Comparison of ENCODE assay signal across 1 cellular context in the genomic region with DNA sequence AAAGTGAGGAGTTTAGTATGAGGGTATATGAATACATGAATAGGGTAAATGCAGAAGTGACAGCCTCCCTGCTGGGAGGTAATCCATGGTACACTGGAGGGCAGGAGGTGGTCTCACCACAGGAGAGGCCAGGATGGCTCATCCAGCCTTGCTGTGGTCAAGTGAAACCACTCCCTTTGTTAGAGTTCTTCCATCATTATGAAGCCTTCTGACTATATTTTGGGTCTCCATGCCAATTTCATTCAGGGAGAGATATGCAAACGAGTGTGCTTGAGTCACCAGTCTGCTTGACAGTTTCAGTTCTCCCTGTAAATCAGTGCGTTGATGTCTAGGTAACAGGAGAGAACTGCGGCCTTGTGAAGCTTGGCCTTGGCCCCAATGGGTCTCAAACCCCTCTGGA.
TF ChIP-seq lines count a peak whose summit lies in the region.

No MANE protein-coding gene starts in this region.

TF ChIP-seq in GM23338, 12 proteins besides CTCF, POLR2A, EP300 and RAD21 (continued from another document):
- TF ChIP-seq, protein P1, sequence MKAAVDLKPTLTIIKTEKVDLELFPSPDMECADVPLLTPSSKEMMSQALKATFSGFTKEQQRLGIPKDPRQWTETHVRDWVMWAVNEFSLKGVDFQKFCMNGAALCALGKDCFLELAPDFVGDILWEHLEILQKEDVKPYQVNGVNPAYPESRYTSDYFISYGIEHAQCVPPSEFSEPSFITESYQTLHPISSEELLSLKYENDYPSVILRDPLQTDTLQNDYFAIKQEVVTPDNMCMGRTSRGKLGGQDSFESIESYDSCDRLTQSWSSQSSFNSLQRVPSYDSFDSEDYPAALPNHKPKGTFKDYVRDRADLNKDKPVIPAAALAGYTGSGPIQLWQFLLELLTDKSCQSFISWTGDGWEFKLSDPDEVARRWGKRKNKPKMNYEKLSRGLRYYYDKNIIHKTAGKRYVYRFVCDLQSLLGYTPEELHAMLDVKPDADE (IDR thresholded peaks at IDR 0.05): no peak
- TF ChIP-seq JUNB (IDR thresholded peaks at IDR 0.05; ENCODE audit: unreplicated experiment): no peak
- TF ChIP-seq EZH2 (IDR thresholded peaks at IDR 0.05; ENCODE audit: low read depth, unreplicated experiment): no peak
- no peak for TF ChIP-seq EZH2phosphoT487 (IDR thresholded peaks at IDR 0.05; ENCODE audit: unreplicated experiment)
- TF ChIP-seq ZNF114 (CRISPR knock-in tag; IDR thresholded peaks at IDR 0.05): no peak
